In the genomic region with DNA sequence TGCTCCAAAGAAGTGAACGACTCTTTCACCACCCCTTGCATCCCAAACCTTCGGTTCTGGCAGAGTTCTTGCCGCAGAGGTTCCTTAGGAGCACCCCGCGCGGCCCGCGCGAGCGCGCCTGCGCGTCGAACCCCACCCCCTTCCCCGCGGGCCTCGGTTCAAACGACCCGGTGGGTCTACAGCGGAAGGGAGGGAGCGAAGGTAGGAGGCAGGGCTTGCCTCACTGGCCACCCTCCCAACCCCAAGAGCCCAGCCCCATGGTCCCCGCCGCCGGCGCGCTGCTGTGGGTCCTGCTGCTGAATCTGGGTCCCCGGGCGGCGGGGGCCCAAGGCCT, we compare ENCODE assay signal across 7 cellular contexts. TPM values are rescaled to one million over a fixed set of nuclear protein-coding genes. Genes with fewer than 3 reads are reported as not detected.
DNase-seq lines count a peak whose midpoint lies in the region; ATAC-seq and TF ChIP-seq lines count a peak whose summit lies in the region.

A gene with protein sequence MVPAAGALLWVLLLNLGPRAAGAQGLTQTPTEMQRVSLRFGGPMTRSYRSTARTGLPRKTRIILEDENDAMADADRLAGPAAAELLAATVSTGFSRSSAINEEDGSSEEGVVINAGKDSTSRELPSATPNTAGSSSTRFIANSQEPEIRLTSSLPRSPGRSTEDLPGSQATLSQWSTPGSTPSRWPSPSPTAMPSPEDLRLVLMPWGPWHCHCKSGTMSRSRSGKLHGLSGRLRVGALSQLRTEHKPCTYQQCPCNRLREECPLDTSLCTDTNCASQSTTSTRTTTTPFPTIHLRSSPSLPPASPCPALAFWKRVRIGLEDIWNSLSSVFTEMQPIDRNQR (plus strand): TSS at position 161 of the 334 bp plus-strand sequence. CDS start 97 bp downstream, at position 258.

- H3K4me1 Mint-ChIP-seq in endothelial cell (ENCODE audit: unreplicated experiment) (no peaks in the 10 kb centered on the region), memory B cell (peaks cover 23% of the 10 kb centered on the region)

- peak within 1 kb of the TSS; percentile 93 for H3K4me3 Mint-ChIP-seq in endothelial cell (ENCODE audit: unreplicated experiment)
- peak within 1 kb of the TSS; percentile 92 for H3K4me3 Mint-ChIP-seq in memory B cell

- H3K9me3 Mint-ChIP-seq in endothelial cell (ENCODE audit: unreplicated experiment), result no peaks in the 10 kb centered on the region
- no peaks in the 10 kb centered on the region for H3K9me3 Mint-ChIP-seq in memory B cell

- H3K36me3 Mint-ChIP-seq in endothelial cell (ENCODE audit: low read depth, unreplicated experiment) (peaks cover 6% of the 10 kb centered on the region), memory B cell (peaks cover 13% of the 10 kb centered on the region)

- TF ChIP-seq CTCF in GM13977 (IDR thresholded peaks at IDR 0.05; ENCODE audit: extremely low read depth, insufficient read depth, missing control alignments) (no peak), endothelial cell (IDR thresholded peaks at IDR 0.05; ENCODE audit: unreplicated experiment) (no peak)

- peak within 1 kb of the TSS; percentile 31 for H3K27ac Mint-ChIP-seq in endothelial cell (ENCODE audit: unreplicated experiment)
- peak within 1 kb of the TSS; percentile 88 for H3K27ac Mint-ChIP-seq in memory B cell

- in situ Hi-C loops in GM13977 (cut with MboI; ENCODE audit: low pct_unique_long_range_greater_than_20kb, low sequenced_read_pairs, unreplicated experiment), result no loop called here

- ATAC-seq in HG02973 (IDR thresholded peaks at IDR 0.05; ENCODE audit: unreplicated experiment) (peak; percentile 36), memory B cell (ENCODE audit: low read depth) (peak; percentile 58)

- DNase-seq in GM13977 (ENCODE audit: low spot score) (peak; percentile 86), NCI-H460 (ENCODE audit: extremely low read depth, low read depth) (peak; percentile 67), endothelial cell (ENCODE audit: low spot score) (peak; percentile 53), memory B cell (ENCODE audit: low spot score in 2 of 2) (peak; percentile 38 to 48)
- DNase-seq in activated CD8-positive, alpha-beta memory T cell treated with anti-CD3 and anti-CD28 coated beads, Interleukin-2, amount 50 U/mL, for 4 hours, result peak; percentile 61
- peak; percentile 31 for DNase-seq in stimulated activated naive CD4-positive, alpha-beta T cell treated with Interleukin-2 at 50 U/mL for 16 hours (lab: John Stamatoyannopoulos, UW)

- H3K27me3 Mint-ChIP-seq in endothelial cell (ENCODE audit: unreplicated experiment) (peaks cover 4% of the 10 kb centered on the region), memory B cell (no peaks in the 10 kb centered on the region)

RNA-seq across cellular contexts. Expression of the gene that starts here (rescaled TPM):
- total RNA-seq in NCI-H460 (2014; rRNA removed; shearing (Covaris generic)), result 6.1 and 7.2 TPM in 2 replicates
- 4.1 and 4.8 TPM in 2 replicates for polyA plus RNA-seq in NCI-H460 (2014; cell fraction: nucleus; rRNA removed)
- 1.0 TPM for total RNA-seq in endothelial cell (ENCODE audit: unreplicated experiment)

Comparison
In these comparisons a context has a peak if more than half of its experiments do, and no peak if none do; other contexts are left out.
1. Peak in every context shown above with its lines: DNase-seq and ATAC-seq.
2. DNase-seq: peak in every context shown above with its lines; median percentile 86 in GM13977; 67 in NCI-H460; 61 in activated CD8-positive, alpha-beta memory T cell treated with anti-CD3 and anti-CD28 coated beads, Interleukin-2, amount 50 U/mL, for 4 hours; 53 in endothelial cell; 43 in memory B cell; 31 in stimulated activated naive CD4-positive, alpha-beta T cell treated with Interleukin-2 at 50 U/mL for 16 hours.